In genomic region chr17:41403409-41404023, GRCh38 we compare ENCODE assay signal across 15 cellular contexts. TPM values are rescaled to one million over a fixed set of nuclear protein-coding genes. Genes with fewer than 3 reads are reported as not detected.
DNase-seq lines count a peak whose midpoint lies in the region; ATAC-seq and TF ChIP-seq lines count a peak whose summit lies in the region.
"Had no signal": no experiment of that assay in that cellular context is flagged by ENCODE, and none has a peak within 500 bp of the region (broad histone marks: within the 10 kb centered on the region; RNA-seq: fewer than 3 reads in every experiment).

No MANE protein-coding gene starts in this region.

- H3K27me3 ChIP-seq in brain microvascular endothelial cell (replicated peaks) (no peaks in the 10 kb centered on the region), mesenchymal stem cell (ENCODE audit: control insufficient read depth in 1 of 2, insufficient read depth in 1 of 2, low read length in 2 of 2) (peaks cover 0 to 20% of the 10 kb centered on the region in 2 experiments)

- TF ChIP-seq CTCF in brain microvascular endothelial cell (IDR thresholded peaks at IDR 0.05; ENCODE audit: low read depth, low read length, missing control alignments): no peak

- DNase-seq in COLO829 (ENCODE audit: low spot score) (peak; percentile 53), HT1080 (ENCODE audit: low read depth) (peak; percentile 78), brain microvascular endothelial cell (no peak), mesenchymal stem cell (no peak), posterior cingulate gyrus (no peak), NCI-H226 (no peak), mesenteric fat pad (ENCODE audit: low spot score) (no peak)
- DNase-seq: amygdala, glutamatergic neuron, NCI-H446, sigmoid colon had no signal

- intact Hi-C loops in posterior cingulate gyrus (cut with DNase I): no loop called here

- H3K4me1 ChIP-seq in mesenchymal stem cell (ENCODE audit: control insufficient read depth, insufficient read depth, low read depth, low read length): peaks cover 22% of the 10 kb centered on the region
- H3K4me1 ChIP-seq: sigmoid colon had no signal

- H3K9me3 ChIP-seq in mesenchymal stem cell (ENCODE audit: control insufficient read depth, low read length): no peaks in the 10 kb centered on the region
- H3K9me3 ChIP-seq: sigmoid colon had no signal

- no peak overlapping the region for H2BK120ac ChIP-seq in mesenchymal stem cell (ENCODE audit: low read depth, low read length)

- H3K27ac ChIP-seq in brain microvascular endothelial cell (peak overlapping the region; percentile 87), mesenchymal stem cell (ENCODE audit: low read length, poor library complexity, severe bottlenecking) (peak overlapping the region; percentile 4)

- H2BK15ac ChIP-seq in mesenchymal stem cell (ENCODE audit: low read depth, poor library complexity, severe bottlenecking): no peak overlapping the region

- H3K4me3 ChIP-seq in brain microvascular endothelial cell (ENCODE audit: low read depth, low read length) (no peak overlapping the region), mesenchymal stem cell (ENCODE audit: insufficient read depth in 1 of 2, low read depth in 1 of 2, low read length in 2 of 2) (no peak overlapping the region)
- H3K4me3 ChIP-seq: sigmoid colon had no signal

- no peak overlapping the region for H4K91ac ChIP-seq in mesenchymal stem cell (ENCODE audit: low read length)

- 43% methylated on average over 3 of the region's 4 CpGs for WGBS in mesenchymal stem cell

- no peaks in the 10 kb centered on the region for H3K79me1 ChIP-seq in mesenchymal stem cell (replicated peaks; ENCODE audit: low read length, poor library complexity, severe bottlenecking)

- H3K23ac ChIP-seq in mesenchymal stem cell (ENCODE audit: low read length in 2 of 2): no peak overlapping the region

- ATAC-seq in HG02623 (IDR thresholded peaks at IDR 0.05; ENCODE audit: unreplicated experiment): no peak

- no peak overlapping the region for H2BK12ac ChIP-seq in mesenchymal stem cell (ENCODE audit: low read length in 2 of 2)

- H3K18ac ChIP-seq in mesenchymal stem cell (ENCODE audit: low read depth in 1 of 2, low read length in 2 of 2): no peak overlapping the region

- no peak overlapping the region for H2AFZ ChIP-seq in mesenchymal stem cell (ENCODE audit: low read depth, low read length)

- H3K4me2 ChIP-seq in mesenchymal stem cell (ENCODE audit: low read length, poor library complexity, severe bottlenecking): no peak overlapping the region

- no peak overlapping the region for H3K14ac ChIP-seq in mesenchymal stem cell (ENCODE audit: low read length in 2 of 2)

- H3K36me3 ChIP-seq in brain microvascular endothelial cell (replicated peaks) (no peaks in the 10 kb centered on the region), mesenchymal stem cell (ENCODE audit: control insufficient read depth in 1 of 2, insufficient read depth in 2 of 2, low read depth in 1 of 2, low read length in 2 of 2) (no peaks in the 10 kb centered on the region)
- H3K36me3 ChIP-seq: sigmoid colon had no signal

- H3K4ac ChIP-seq in mesenchymal stem cell (ENCODE audit: low read depth in 1 of 2, low read length in 2 of 2): no peak overlapping the region

- no peak overlapping the region for H2BK5ac ChIP-seq in mesenchymal stem cell (ENCODE audit: low read depth, low read length, poor library complexity, severe bottlenecking)

- H3K9ac ChIP-seq in mesenchymal stem cell (ENCODE audit: low read length): no peak overlapping the region

- no peak overlapping the region for H4K8ac ChIP-seq in mesenchymal stem cell (ENCODE audit: low read length)

- H2AK5ac ChIP-seq in mesenchymal stem cell (ENCODE audit: low read length, severe bottlenecking): no peak overlapping the region

- in situ Hi-C loops in brain microvascular endothelial cell (cut with HindIII; ENCODE audit: low pct_ligation_motif_present, low sequenced_read_pairs): no loop called here

RNA-seq across cellular contexts. Expression of gene KRT31, which starts 6.1 kb away (rescaled TPM):
- not detected in 2 replicates for total RNA-seq in HT1080 (2014; rRNA removed; shearing (Covaris generic))
- not detected in 2 replicates for polyA plus RNA-seq in HT1080 (2015; cell fraction: cytosol; rRNA removed)
- polyA plus RNA-seq in HT1080 (2015; cell fraction: nucleus; rRNA removed): not detected in 2 replicates
- polyA plus RNA-seq in mesenchymal stem cell (2013, experiment 1 of 2): not detected
- not detected for polyA plus RNA-seq in mesenchymal stem cell (2013, experiment 2 of 2)
- total RNA-seq in mesenteric fat pad: not detected
- total RNA-seq: naive thymus-derived CD4-positive, alpha-beta T cell; sigmoid colon; subcutaneous adipose tissue; T-helper 1 cell treated with Interleukin-12 subunit alpha and Interleukin-12 subunit beta and Interleukin-4 antibody, amounts not matched to agents 30 ng/mL and 1 ng/mL, for 36 hours had no signal
- polyA plus RNA-seq: naive thymus-derived CD4-positive, alpha-beta T cell; sigmoid colon had no signal

RNA-seq across cellular contexts. Expression of gene KRT37, which starts 20.9 kb away (rescaled TPM):
- not detected in 2 replicates for total RNA-seq in HT1080 (2014; rRNA removed; shearing (Covaris generic))
- polyA plus RNA-seq in HT1080 (2015; cell fraction: cytosol; rRNA removed): not detected in 2 replicates
- not detected in 2 replicates for polyA plus RNA-seq in HT1080 (2015; cell fraction: nucleus; rRNA removed)
- not detected for polyA plus RNA-seq in mesenchymal stem cell (2013, experiment 1 of 2)
- not detected for polyA plus RNA-seq in mesenchymal stem cell (2013, experiment 2 of 2)
- not detected for total RNA-seq in mesenteric fat pad
- total RNA-seq: naive thymus-derived CD4-positive, alpha-beta T cell; sigmoid colon; subcutaneous adipose tissue; T-helper 1 cell treated with Interleukin-12 subunit alpha and Interleukin-12 subunit beta and Interleukin-4 antibody, amounts not matched to agents 30 ng/mL and 1 ng/mL, for 36 hours had no signal
- polyA plus RNA-seq: naive thymus-derived CD4-positive, alpha-beta T cell; sigmoid colon had no signal

RNA-seq across cellular contexts. Expression of gene KRT34, which starts 21.4 kb away (rescaled TPM):
- 0.80 and 1.2 TPM in 2 replicates for total RNA-seq in HT1080 (2014; rRNA removed; shearing (Covaris generic))
- 1.3 and 1.5 TPM in 2 replicates for polyA plus RNA-seq in HT1080 (2015; cell fraction: cytosol; rRNA removed)
- polyA plus RNA-seq in HT1080 (2015; cell fraction: nucleus; rRNA removed): 0.36 and 0.62 TPM in 2 replicates
- 0.43 TPM for polyA plus RNA-seq in mesenchymal stem cell (2013, experiment 1 of 2)
- polyA plus RNA-seq in mesenchymal stem cell (2013, experiment 2 of 2): 0.42 TPM
- total RNA-seq in mesenteric fat pad: not detected
- total RNA-seq: naive thymus-derived CD4-positive, alpha-beta T cell; sigmoid colon; subcutaneous adipose tissue; T-helper 1 cell treated with Interleukin-12 subunit alpha and Interleukin-12 subunit beta and Interleukin-4 antibody, amounts not matched to agents 30 ng/mL and 1 ng/mL, for 36 hours had no signal
- polyA plus RNA-seq: naive thymus-derived CD4-positive, alpha-beta T cell; sigmoid colon had no signal

RNA-seq across cellular contexts. Expression of gene KRT33B, which starts 33.9 kb away (rescaled TPM):
- not detected in 2 replicates for total RNA-seq in HT1080 (2014; rRNA removed; shearing (Covaris generic))
- polyA plus RNA-seq in HT1080 (2015; cell fraction: cytosol; rRNA removed): not detected in 2 replicates
- polyA plus RNA-seq in HT1080 (2015; cell fraction: nucleus; rRNA removed): not detected in 2 replicates
- polyA plus RNA-seq in mesenchymal stem cell (2013, experiment 1 of 2): not detected
- polyA plus RNA-seq in mesenchymal stem cell (2013, experiment 2 of 2): not detected
- not detected for total RNA-seq in mesenteric fat pad
- total RNA-seq: naive thymus-derived CD4-positive, alpha-beta T cell; sigmoid colon; subcutaneous adipose tissue; T-helper 1 cell treated with Interleukin-12 subunit alpha and Interleukin-12 subunit beta and Interleukin-4 antibody, amounts not matched to agents 30 ng/mL and 1 ng/mL, for 36 hours had no signal
- polyA plus RNA-seq: naive thymus-derived CD4-positive, alpha-beta T cell; sigmoid colon had no signal

RNA-seq across cellular contexts. Expression of gene KRT38, which starts 37.3 kb away (rescaled TPM):
- total RNA-seq in HT1080 (2014; rRNA removed; shearing (Covaris generic)): not detected in 2 replicates
- polyA plus RNA-seq in HT1080 (2015; cell fraction: cytosol; rRNA removed): not detected in 2 replicates
- not detected in 2 replicates for polyA plus RNA-seq in HT1080 (2015; cell fraction: nucleus; rRNA removed)
- not detected for polyA plus RNA-seq in mesenchymal stem cell (2013, experiment 1 of 2)
- polyA plus RNA-seq in mesenchymal stem cell (2013, experiment 2 of 2): not detected
- not detected for total RNA-seq in mesenteric fat pad
- total RNA-seq: naive thymus-derived CD4-positive, alpha-beta T cell; sigmoid colon; subcutaneous adipose tissue; T-helper 1 cell treated with Interleukin-12 subunit alpha and Interleukin-12 subunit beta and Interleukin-4 antibody, amounts not matched to agents 30 ng/mL and 1 ng/mL, for 36 hours had no signal
- polyA plus RNA-seq: naive thymus-derived CD4-positive, alpha-beta T cell; sigmoid colon had no signal

Comparison
In these comparisons a context has a peak if more than half of its experiments do, and no peak if none do; other contexts are left out.
1. DNase-seq: peak in COLO829 (single experiment) and HT1080 (single experiment); none in brain microvascular endothelial cell (single experiment), mesenchymal stem cell (single experiment), posterior cingulate gyrus (0 of 10), NCI-H226 (single experiment) and mesenteric fat pad (single experiment).